Comparison of ENCODE assay signal across 7 cellular contexts in the genomic region with DNA sequence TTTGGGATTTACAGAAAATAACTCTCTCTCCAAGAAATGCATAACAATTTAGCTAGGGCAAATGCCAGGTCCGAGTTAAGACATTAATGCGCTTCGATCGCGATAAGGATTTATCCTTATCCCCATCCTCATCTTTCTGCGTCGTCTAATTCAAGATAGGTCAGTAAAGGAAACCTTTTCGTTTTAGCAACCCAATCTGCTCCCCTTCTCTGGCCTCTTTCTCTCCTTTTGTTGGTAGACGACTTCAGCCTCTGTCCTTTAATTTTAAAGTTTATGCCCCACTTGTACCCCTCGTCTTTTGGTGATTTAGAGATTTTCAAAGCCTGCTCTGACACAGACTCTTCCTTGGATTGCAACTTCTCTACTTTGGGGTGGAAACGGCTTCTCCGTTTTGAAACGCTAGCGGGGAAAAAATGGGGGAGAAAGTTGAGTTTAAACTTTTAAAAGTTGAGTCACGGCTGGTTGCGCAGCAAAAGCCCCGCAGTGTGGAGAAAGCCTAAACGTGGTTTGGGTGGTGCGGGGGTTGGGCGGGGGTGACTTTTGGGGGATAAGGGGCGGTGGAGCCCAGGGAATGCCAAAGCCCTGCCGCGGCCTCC. TPM values are rescaled to one million over a fixed set of nuclear protein-coding genes. Genes with fewer than 3 reads are reported as not detected.
A peak's percentile ranks its signal among the peaks of the same experiment; 100 is the strongest.
DNase-seq lines count a peak whose midpoint lies in the region; ATAC-seq and TF ChIP-seq lines count a peak whose summit lies in the region.

No MANE protein-coding gene starts in this region.

- no peak for TF ChIP-seq POLR2A in spleen (IDR thresholded peaks at IDR 0.05)

- H3K9ac ChIP-seq in iPS-20b (ENCODE audit: low read depth, low read length) = peak overlapping the region; percentile 84

- ATAC-seq in activated CD8-positive, alpha-beta T cell treated with anti-CD3 and anti-CD28 coated beads, Interleukin-2, amount 10 ng/mL, durations not matched to agents 7 days and 5 days = no peak
- ATAC-seq in HG03469 (IDR thresholded peaks at IDR 0.05; ENCODE audit: unreplicated experiment) = no peak

- POLR2A ChIA-PET in activated CD8-positive, alpha-beta T cell treated with anti-CD3 and anti-CD28 coated beads, Interleukin-2, amount 10 ng/mL, durations not matched to agents 7 days and 5 days (lab: Charles Lee) = no interaction called here

- intact Hi-C loops in spleen (cut with DNase I; ENCODE audit: low total_unique reads) = no loop called here

- H3K9me3 ChIP-seq in iPS-20b (ENCODE audit: insufficient read depth, low read depth, low read length) (no peaks in the 10 kb centered on the region), spleen (no peaks in the 10 kb centered on the region)

- TF ChIP-seq CTCF in HFFc6 (IDR thresholded peaks at IDR 0.05) (no peak), spleen (IDR thresholded peaks at IDR 0.05 in 8 of 11, conservative IDR thresholded peaks at IDR 0.05 in 3 of 11) (no peak)

- H3K27ac Mint-ChIP-seq in HFFc6 = peak overlapping the region; percentile 97
- H3K27ac Mint-ChIP-seq in activated CD8-positive, alpha-beta T cell treated with anti-CD3 and anti-CD28 coated beads, Interleukin-2, amount 10 ng/mL, durations not matched to agents 7 days and 5 days = no peak overlapping the region

- H3K4me3 ChIP-seq in iPS-20b (ENCODE audit: low read length) (peak overlapping the region; percentile 85), spleen (peak overlapping the region; percentile 22 to 78 (median 53))

- H3K27me3 Mint-ChIP-seq in HFFc6 (ENCODE audit: insufficient read depth) = peaks cover 3% of the 10 kb centered on the region
- peaks cover 68% of the 10 kb centered on the region for H3K27me3 Mint-ChIP-seq in activated CD8-positive, alpha-beta T cell treated with anti-CD3 and anti-CD28 coated beads, Interleukin-2, amount 10 ng/mL, durations not matched to agents 7 days and 5 days (ENCODE audit: low read depth)

- H3K4me1 ChIP-seq in iPS-20b (ENCODE audit: insufficient read depth, low read length) (peaks cover 26% of the 10 kb centered on the region), spleen (peaks cover 0 to 23% (median 17%) of the 10 kb centered on the region in 6 donors)

- DNase-seq in HFFc6 (peak; percentile 60), spleen (no peak), hippocampal formation (lab: John Stamatoyannopoulos, UW) (no peak), HuH-7.5 (ENCODE audit: low spot score) (no peak)
- DNase-seq in activated CD8-positive, alpha-beta T cell treated with anti-CD3 and anti-CD28 coated beads, Interleukin-2, amount 10 ng/mL, durations not matched to agents 7 days and 5 days = no peak

- H3K4me3 Mint-ChIP-seq in HFFc6 = peak overlapping the region; percentile 87
- peak overlapping the region; percentile 47 for H3K4me3 Mint-ChIP-seq in activated CD8-positive, alpha-beta T cell treated with anti-CD3 and anti-CD28 coated beads, Interleukin-2, amount 10 ng/mL, durations not matched to agents 7 days and 5 days

- H3K9me3 Mint-ChIP-seq in HFFc6 = no peaks in the 10 kb centered on the region
- no peaks in the 10 kb centered on the region for H3K9me3 Mint-ChIP-seq in activated CD8-positive, alpha-beta T cell treated with anti-CD3 and anti-CD28 coated beads, Interleukin-2, amount 10 ng/mL, durations not matched to agents 7 days and 5 days (ENCODE audit: insufficient read depth)

- H3K36me3 Mint-ChIP-seq in HFFc6 (ENCODE audit: low read depth) = peaks cover 41% of the 10 kb centered on the region
- no peaks in the 10 kb centered on the region for H3K36me3 Mint-ChIP-seq in activated CD8-positive, alpha-beta T cell treated with anti-CD3 and anti-CD28 coated beads, Interleukin-2, amount 10 ng/mL, durations not matched to agents 7 days and 5 days (ENCODE audit: low read depth)

- H3K4me1 Mint-ChIP-seq in HFFc6 (ENCODE audit: low read depth) = peaks cover 33% of the 10 kb centered on the region
- H3K4me1 Mint-ChIP-seq in activated CD8-positive, alpha-beta T cell treated with anti-CD3 and anti-CD28 coated beads, Interleukin-2, amount 10 ng/mL, durations not matched to agents 7 days and 5 days (ENCODE audit: low read depth) = peaks cover 13% of the 10 kb centered on the region

- H3K27ac ChIP-seq in iPS-20b (ENCODE audit: low read length) (no peak overlapping the region), spleen (peak overlapping the region in 4 of 8 donors; percentile 24 to 45 (median 30))

- CTCF ChIA-PET in activated CD8-positive, alpha-beta T cell treated with anti-CD3 and anti-CD28 coated beads, Interleukin-2, amount 10 ng/mL, durations not matched to agents 7 days and 5 days (lab: Charles Lee) = no interaction called here

- H3K36me3 ChIP-seq in iPS-20b (ENCODE audit: insufficient read depth, low read depth, low read length) (peaks cover 23% of the 10 kb centered on the region), spleen (no peaks in the 10 kb centered on the region)

- WGBS in spleen, 5 donors = 51 to 56% (median 52%) methylated on average over 23 of the region's 23 CpGs

- H3K27me3 ChIP-seq in iPS-20b (ENCODE audit: insufficient read depth, low read length) = peaks cover 5% of the 10 kb centered on the region; the same call in 1 of the 2 replicates
- peaks cover 0 to 95% (median 64%) of the 10 kb centered on the region in 7 donors for H3K27me3 ChIP-seq in spleen (replicated peaks in 1 of 7)

RNA-seq across cellular contexts. Expression of a gene that starts 0.5 kb away (rescaled TPM):
- total RNA-seq in HFFc6 (2021; fragmentation: NEBNext Ultra II Directional; extraction: Animal tissue kit (Norgen Biotek cat#: 25700)) = 100 to 1,000 TPM; 370 to 442 (median 389) TPM
- total RNA-seq in activated CD8-positive, alpha-beta T cell treated with anti-CD3 and anti-CD28 coated beads, Interleukin-2, amount 10 ng/mL, durations not matched to agents 7 days and 5 days = under 1 TPM in 1 of 2 experiments, not detected in 1; 0.13 TPM
- 1 to 10 TPM; 1.1 to 3.1 (median 2.6) TPM for total RNA-seq in spleen
- under 1 TPM; 0.48 to 0.96 (median 0.86) TPM for polyA plus RNA-seq in spleen

Comparison
In these comparisons a context has a peak if more than half of its experiments do, and no peak if none do; other contexts are left out.
1. RNA of a gene that starts 0.5 kb away (total RNA-seq): 370 to 442 TPM in HFFc6; 1.1 to 3.1 TPM in spleen and 0.13 TPM in activated CD8-positive, alpha-beta T cell treated with anti-CD3 and anti-CD28 coated beads, Interleukin-2, amount 10 ng/mL, durations not matched to agents 7 days and 5 days; every median in the first group is over 10 times any median in the second.